17 cellular contexts compared by ENCODE assay signal in genomic region chr2:219724628-219725027, GRCh38.
DNase-seq lines count a peak whose midpoint lies in the region; ATAC-seq and TF ChIP-seq lines count a peak whose summit lies in the region.
"Had no signal": no experiment of that assay in that cellular context is flagged by ENCODE, and none has a peak within 500 bp of the region (broad histone marks: within the 10 kb centered on the region; RNA-seq: fewer than 3 reads in every experiment).

No MANE protein-coding gene starts in this region.

- peak overlapping the region; percentile 65 for H3K27ac ChIP-seq in neutrophil
- no peak overlapping the region for H3K27ac ChIP-seq in SJCRH30
- H3K27ac ChIP-seq: ascending aorta, colonic mucosa, ovary had no signal

- TF ChIP-seq POLR2A in NB4 (IDR thresholded peaks at IDR 0.05; ENCODE audit: extremely low read depth, insufficient read length) = no peak

- TF ChIP-seq CTCF in NB4 (IDR thresholded peaks at IDR 0.05; ENCODE audit: low read depth, low read length) (no peak), fibroblast of pulmonary artery (IDR thresholded peaks at IDR 0.05; ENCODE audit: low read length, missing control alignments) (no peak), neutrophil (IDR thresholded peaks at IDR 0.05) (no peak)

- no peak for ATAC-seq in GM21360 (IDR thresholded peaks at IDR 0.05; ENCODE audit: unreplicated experiment)
- ATAC-seq: Panc1 had no signal

- H3K9me3 ChIP-seq in neutrophil (no peaks in the 10 kb centered on the region), SJCRH30 (replicated peaks) (no peaks in the 10 kb centered on the region)
- H3K9me3 ChIP-seq: ascending aorta, colonic mucosa, gastrocnemius medialis, ovary had no signal

- no peak overlapping the region for H3K4me3 ChIP-seq in NB4 (ENCODE audit: low read depth, low read length)
- no peak overlapping the region for H3K4me3 ChIP-seq in fibroblast of pulmonary artery (replicated peaks; ENCODE audit: low read depth, low read length)
- no peak overlapping the region for H3K4me3 ChIP-seq in neutrophil (ENCODE audit: low read depth in 1 of 2, low read length in 1 of 2)
- H3K4me3 ChIP-seq in SJCRH30 = no peak overlapping the region
- H3K4me3 ChIP-seq: ascending aorta, colonic mucosa, gastrocnemius medialis, lung, ovary had no signal

- peaks cover 26 to 32% of the 10 kb centered on the region in 2 experiments for H3K4me1 ChIP-seq in neutrophil (ENCODE audit: control insufficient read depth in 1 of 2, insufficient read depth in 1 of 2, low read depth in 1 of 2, low read length in 1 of 2)
- no peaks in the 10 kb centered on the region; the same call in 1 of the 2 replicates for H3K4me1 ChIP-seq in SJCRH30
- H3K4me1 ChIP-seq: ascending aorta, colonic mucosa had no signal

- no peaks in the 10 kb centered on the region for H3K27me3 ChIP-seq in neutrophil
- H3K27me3 ChIP-seq in SJCRH30 = peaks cover 10% of the 10 kb centered on the region
- H3K27me3 ChIP-seq: ascending aorta, colonic mucosa, gastrocnemius medialis, ovary had no signal

- H3K36me3 ChIP-seq in neutrophil (no peaks in the 10 kb centered on the region), SJCRH30 (no peaks in the 10 kb centered on the region)
- H3K36me3 ChIP-seq: ascending aorta, colonic mucosa, gastrocnemius medialis, ovary had no signal

- DNase-seq in GM03348 (ENCODE audit: low spot score) (peak; percentile 36), NB4 (ENCODE audit: low read depth) (peak; percentile 54), fibroblast of pulmonary artery (ENCODE audit: low read depth) (peak; percentile 67), SJCRH30 (no peak), NCI-H2029 treated with DMSO at 0.1 percent for 48 hours (lab: John Stamatoyannopoulos, UW) (no peak)
- DNase-seq: activated CD4-positive, alpha-beta T cell treated with anti-CD3 and anti-CD28 coated beads, Interleukin-2, amount 50 U/mL, for 1 hour; activated naive CD4-positive, alpha-beta T cell treated with Interleukin-2 at 50 U/mL for 16 hours; colonic mucosa; gastrocnemius medialis; NCI-H774; ovary; stimulated activated CD4-positive, alpha-beta T cell treated with anti-CD3 and anti-CD28 coated beads, Interleukin-2, amount 100 ng/mL, for 48 hours had no signal

Comparison
In these comparisons a context has a peak if more than half of its experiments do, and no peak if none do; other contexts are left out.
1. DNase-seq: peak in GM03348 (single experiment), NB4 (single experiment) and fibroblast of pulmonary artery (single experiment); none in SJCRH30 (0 of 2) and NCI-H2029 treated with DMSO at 0.1 percent for 48 hours (single experiment).